In genomic region chr17:35083071-35083470, GRCh38 we compare ENCODE assay signal across 19 cellular contexts. TPM values are rescaled to one million over a fixed set of nuclear protein-coding genes. Genes with fewer than 3 reads are reported as not detected.
DNase-seq lines count a peak whose midpoint lies in the region; ATAC-seq, FAIRE-seq and TF ChIP-seq lines count a peak whose summit lies in the region.
"Had no signal": no experiment of that assay in that cellular context is flagged by ENCODE, and none has a peak within 500 bp of the region (broad histone marks: within the 10 kb centered on the region; RNA-seq: fewer than 3 reads in every experiment).

No MANE protein-coding gene starts in this region.

- H3K4ac ChIP-seq in IMR-90 (ENCODE audit: low read depth, low read length) = no peak overlapping the region; the same call in 1 of the 2 replicates

- FAIRE-seq in GM12878 (lab: Jason Lieb, UNC) = no peak

- CTCF ChIA-PET in IMR-90 (lab: Yijun Ruan, JAX) = interaction anchor here (1.0 kb wide), 1 partner anchor 18 kb away, joined by 4 read pairs; no protein-coding TSS in a partner anchor
- CTCF ChIA-PET in GM12878 (lab: Yijun Ruan, JAX) = interaction anchor here (0.8 to 2.2 kb wide), 7 partner anchors 9 to 457 kb away, joined by 3 to 21 read pairs (median 5); partner anchors contain the start of gene RFFL

- H3K4me1 Mint-ChIP-seq in T-helper 1 cell treated with Interleukin-12 subunit alpha and Interleukin-12 subunit beta and Interleukin-4 antibody, amounts not matched to agents 30 μg/mL and 1 μg/mL, for 36 hours (ENCODE audit: low read depth) = peaks cover 72% of the 10 kb centered on the region
- peaks cover 55 to 77% of the 10 kb centered on the region in 2 donors for H3K4me1 Mint-ChIP-seq in natural killer cell treated with Interleukin-12 subunit alpha and Interleukin-12 subunit beta and Interleukin-15 and Interleukin-18, amount 100 ng/mL, for 72 hours (ENCODE audit: low read depth in 2 of 2)

- no peak overlapping the region for H3K4me3 Mint-ChIP-seq in T-helper 1 cell treated with Interleukin-12 subunit alpha and Interleukin-12 subunit beta and Interleukin-4 antibody, amounts not matched to agents 30 μg/mL and 1 μg/mL, for 36 hours
- peak overlapping the region; percentile 77 for H3K4me3 Mint-ChIP-seq in natural killer cell treated with Interleukin-12 subunit alpha and Interleukin-12 subunit beta and Interleukin-15 and Interleukin-18, amount 100 ng/mL, for 72 hours
- H3K4me3 Mint-ChIP-seq: CD14-positive monocyte had no signal

- no peak overlapping the region for H3K56ac ChIP-seq in IMR-90 (ENCODE audit: extremely low read depth, insufficient read depth, low read length)

- no peak overlapping the region for H4K91ac ChIP-seq in IMR-90 (ENCODE audit: insufficient read depth, low read depth, low read length)

- H3K36me3 ChIP-seq in IMR-90 (ENCODE audit: control insufficient read depth, insufficient read depth, low read length) = no peaks in the 10 kb centered on the region
- no peaks in the 10 kb centered on the region; a peak in 1 of 4 replicates for H3K36me3 ChIP-seq in GM12878 (ENCODE audit: control insufficient read depth in 2 of 2, insufficient read depth in 2 of 2, low read length in 1 of 2)
- H3K36me3 ChIP-seq in upper lobe of right lung = no peaks in the 10 kb centered on the region
- H3K36me3 ChIP-seq: MG63, tibial artery had no signal

- ATAC-seq in IMR-90 (ENCODE audit: low read depth) (no peak), GM12878 (no peak), upper lobe of right lung (no peak)
- ATAC-seq in natural killer cell treated with Interleukin-12 subunit alpha and Interleukin-12 subunit beta and Interleukin-15 and Interleukin-18, amount 100 ng/mL, for 72 hours = no peak
- ATAC-seq: left colon had no signal

- dilution Hi-C loops in IMR-90 (cut with HindIII; ENCODE audit: low sequenced_read_pairs, unreplicated experiment) = no loop called here

- in situ Hi-C loops in IMR-90 (cut with MboI; ENCODE audit: low sequenced_read_pairs) = no loop called here
- in situ Hi-C loops in GM12878 (cut with MboI) = no loop called here

- no peak for TF ChIP-seq EP300 in GM12878 (IDR thresholded peaks at IDR 0.05; ENCODE audit: borderline replicate concordance in 1 of 2, control insufficient read depth in 1 of 2, low read depth in 2 of 2, low read length in 2 of 2)

- POLR2A ChIA-PET in IMR-90 (lab: Charles Lee; ENCODE audit: unreplicated experiment) (no interaction called here), GM12878 (lab: Charles Lee) (interaction anchor here (1.2 to 7.1 kb wide), 5 partner anchors 13 to 55 kb away, joined by 3 to 102 read pairs (median 4); partner anchors contain the start of gene RFFL)

- TF ChIP-seq POLR2A in IMR-90 (IDR thresholded peaks at IDR 0.05; ENCODE audit: low read depth, low read length) (no peak), GM12878 (IDR thresholded peaks at IDR 0.05; ENCODE audit: low read depth, low read length) (no peak)

- H3K4me3 ChIP-seq in IMR-90 (ENCODE audit: insufficient read depth, low read depth, low read length) = no peak overlapping the region
- H3K4me3 ChIP-seq in GM12878 = peak overlapping the region; percentile 28; the same call in 1 of the 2 replicates
- no peak overlapping the region for H3K4me3 ChIP-seq in upper lobe of right lung
- H3K4me3 ChIP-seq: MG63, tibial artery had no signal

- H3K4me1 ChIP-seq in IMR-90 (ENCODE audit: control insufficient read depth, insufficient read depth, low read length) (peaks cover 10% of the 10 kb centered on the region; the same call in 1 of the 2 replicates), GM12878 (ENCODE audit: control insufficient read depth, insufficient read depth, low read length) (peaks cover 37% of the 10 kb centered on the region), upper lobe of right lung (peaks cover 4% of the 10 kb centered on the region)

- no peak for TF ChIP-seq RAD21 in IMR-90 (IDR thresholded peaks at IDR 0.05; ENCODE audit: low read length)
- no peak for TF ChIP-seq RAD21 in GM12878 (IDR thresholded peaks at IDR 0.05; ENCODE audit: insufficient read depth, low read depth, low read length)

- 0 out of 3 replicates have a peak overlapping the region, but pooled peaks have one; percentile 40 for H2BK15ac ChIP-seq in IMR-90 (ENCODE audit: low read depth, low read length)

- H3K9me3 ChIP-seq in IMR-90 (ENCODE audit: control insufficient read depth, insufficient read depth, low read length) = no peaks in the 10 kb centered on the region
- no peaks in the 10 kb centered on the region for H3K9me3 ChIP-seq in GM12878 (replicated peaks; ENCODE audit: control insufficient read depth, insufficient read depth, low read length)
- no peaks in the 10 kb centered on the region for H3K9me3 ChIP-seq in upper lobe of right lung
- H3K9me3 ChIP-seq: MG63, tibial artery had no signal

- H2BK20ac ChIP-seq in IMR-90 (ENCODE audit: low read depth, low read length) = no peak overlapping the region

- peaks cover 21 to 67% of the 10 kb centered on the region in 2 experiments for H3K79me1 ChIP-seq in IMR-90 (ENCODE audit: low read depth in 1 of 2, low read length in 2 of 2)

- H2AFZ ChIP-seq in IMR-90 (replicated peaks; ENCODE audit: low read length, poor library complexity) = no peak overlapping the region
- H2AFZ ChIP-seq in GM12878 (ENCODE audit: control insufficient read depth, low read depth, low read length) = no peak overlapping the region

- no CpG with 5 or more reads among the region's 2 CpGs for WGBS in IMR-90 (ENCODE audit: extremely low coverage in 2 of 2, insufficient read length in 1 of 2), 2 experiments
- WGBS in GM12878 (ENCODE audit: insufficient coverage, insufficient replicate concordance, low lambda C conversion rate, missing lambda C conversion rate) = 62% methylated on average over 2 of the region's 2 CpGs

- peaks cover 15% of the 10 kb centered on the region for H3K9me1 ChIP-seq in IMR-90 (ENCODE audit: insufficient read depth, low read length)

- H4K20me1 ChIP-seq in IMR-90 (ENCODE audit: insufficient read depth, low read length) = peaks cover 8% of the 10 kb centered on the region
- no peaks in the 10 kb centered on the region for H4K20me1 ChIP-seq in GM12878 (ENCODE audit: control insufficient read depth, insufficient read depth)

- peak overlapping the region; percentile 22; the same call in 1 of the 2 replicates for H2BK120ac ChIP-seq in IMR-90 (ENCODE audit: low read depth, low read length)

- DNase-seq in T-helper 1 cell (no peak), IMR-90 (no peak), GM12878 (ENCODE audit: low read depth, low spot score) (no peak), amniotic stem cell (lab: John Stamatoyannopoulos, UW) (no peak), posterior vena cava (ENCODE audit: low spot score) (no peak), upper lobe of right lung (no peak)
- DNase-seq in natural killer cell treated with Interleukin-12 subunit alpha and Interleukin-12 subunit beta and Interleukin-15 and Interleukin-18, amount 100 ng/mL, for 72 hours (ENCODE audit: low spot score) = no peak
- DNase-seq: activated CD8-positive, alpha-beta memory T cell treated with anti-CD3 and anti-CD28 coated beads for 24 hours; activated naive CD8-positive, alpha-beta T cell treated with anti-CD3 and anti-CD28 coated beads, Interleukin-2, amount 50 U/mL, for 24 hours; left colon; MG63; NCI-H2029; NCI-H774; tibial artery had no signal

- H3K9me3 Mint-ChIP-seq in T-helper 1 cell treated with Interleukin-12 subunit alpha and Interleukin-12 subunit beta and Interleukin-4 antibody, amounts not matched to agents 30 μg/mL and 1 μg/mL, for 36 hours = no peaks in the 10 kb centered on the region
- H3K9me3 Mint-ChIP-seq in natural killer cell treated with Interleukin-12 subunit alpha and Interleukin-12 subunit beta and Interleukin-15 and Interleukin-18, amount 100 ng/mL, for 72 hours = no peaks in the 10 kb centered on the region
- H3K9me3 Mint-ChIP-seq: activated naive CD8-positive, alpha-beta T cell treated with anti-CD3 and anti-CD28 coated beads, Interleukin-2, amount 50 U/mL, for 24 hours; CD14-positive monocyte had no signal

- H3K27me3 Mint-ChIP-seq in T-helper 1 cell treated with Interleukin-12 subunit alpha and Interleukin-12 subunit beta and Interleukin-4 antibody, amounts not matched to agents 30 μg/mL and 1 μg/mL, for 36 hours (ENCODE audit: low read depth) = no peaks in the 10 kb centered on the region
- H3K27me3 Mint-ChIP-seq in natural killer cell treated with Interleukin-12 subunit alpha and Interleukin-12 subunit beta and Interleukin-15 and Interleukin-18, amount 100 ng/mL, for 72 hours = no peaks in the 10 kb centered on the region
- H3K27me3 Mint-ChIP-seq: activated naive CD8-positive, alpha-beta T cell treated with anti-CD3 and anti-CD28 coated beads, Interleukin-2, amount 50 U/mL, for 24 hours had no signal

- peak overlapping the region; percentile 48; the same call in 1 of the 2 replicates for H3K23ac ChIP-seq in IMR-90 (ENCODE audit: low read depth, low read length)

- H2BK5ac ChIP-seq in IMR-90 (ENCODE audit: low read depth, low read length, poor library complexity, severe bottlenecking) = no peak overlapping the region

- H3K27ac ChIP-seq in IMR-90 (ENCODE audit: insufficient read depth, low read length) (no peak overlapping the region), GM12878 (ENCODE audit: control insufficient read depth, insufficient read depth) (peak overlapping the region; percentile 83; the same call in 1 of the 2 replicates), upper lobe of right lung (no peak overlapping the region)
- H3K27ac ChIP-seq: 22Rv1, tibial artery had no signal

- H3K27me3 ChIP-seq in IMR-90 (ENCODE audit: control insufficient read depth, insufficient read depth, low read length) = no peaks in the 10 kb centered on the region
- no peaks in the 10 kb centered on the region for H3K27me3 ChIP-seq in GM12878 (replicated peaks in 1 of 2; ENCODE audit: control insufficient read depth in 2 of 2, insufficient read depth in 2 of 2, low read length in 1 of 2)
- no peaks in the 10 kb centered on the region for H3K27me3 ChIP-seq in upper lobe of right lung
- H3K27me3 ChIP-seq: MG63, tibial artery had no signal

- no peak overlapping the region for H4K8ac ChIP-seq in IMR-90 (ENCODE audit: low read depth in 2 of 2, low read length in 2 of 2)

- H3K9ac ChIP-seq in IMR-90 (ENCODE audit: low read depth, low read length) (no peak overlapping the region), GM12878 (ENCODE audit: control insufficient read depth, insufficient read depth, low read length) (peak overlapping the region; percentile 48)

- H3K79me2 ChIP-seq in GM12878 (ENCODE audit: control insufficient read depth, insufficient read depth, low read length) = peaks cover 90% of the 10 kb centered on the region

- no peak overlapping the region for H2AK9ac ChIP-seq in IMR-90 (replicated peaks; ENCODE audit: low read depth, low read length, poor library complexity)

- H3K18ac ChIP-seq in IMR-90 (ENCODE audit: low read depth, low read length) = no peak overlapping the region

- TF ChIP-seq CTCF in IMR-90 (conservative IDR thresholded peaks at IDR 0.05; ENCODE audit: low read depth, low read length) = no peak
- TF ChIP-seq CTCF in GM12878 (IDR thresholded peaks at IDR 0.05 in 2 of 3, conservative IDR thresholded peaks at IDR 0.05 in 1 of 3; ENCODE audit: control insufficient read depth in 2 of 3, extremely low read depth in 1 of 3, insufficient read depth in 1 of 3, low read depth in 3 of 3, low read length in 3 of 3) = no peak
- TF ChIP-seq CTCF in upper lobe of right lung (IDR thresholded peaks at IDR 0.05) = no peak

- peak overlapping the region; percentile 38 for H3K27ac Mint-ChIP-seq in T-helper 1 cell treated with Interleukin-12 subunit alpha and Interleukin-12 subunit beta and Interleukin-4 antibody, amounts not matched to agents 30 μg/mL and 1 μg/mL, for 36 hours
- peak overlapping the region; percentile 52 to 82 for H3K27ac Mint-ChIP-seq in natural killer cell treated with Interleukin-12 subunit alpha and Interleukin-12 subunit beta and Interleukin-15 and Interleukin-18, amount 100 ng/mL, for 72 hours

- no peak overlapping the region for H2AK5ac ChIP-seq in IMR-90 (ENCODE audit: low read depth, low read length)

- BruUV-seq in IMR-90 (replicated peaks; lab: Mats Ljungman, UMichigan) (no TSS peak), GM12878 (replicated peaks; lab: Mats Ljungman, UMichigan) (no TSS peak)

- no peak overlapping the region for H3K14ac ChIP-seq in IMR-90 (replicated peaks; ENCODE audit: low read depth, low read length)

- RAD21 ChIA-PET in GM12878 (lab: Charles Lee; ENCODE audit: unreplicated experiment) = interaction anchor here (1.1 to 17.8 kb wide), 8 partner anchors 10 to 455 kb away, joined by 4 to 452 read pairs (median 6); partner anchors contain the start of genes RFFL and SLFN12L

- peaks cover 16% of the 10 kb centered on the region for H3K36me3 Mint-ChIP-seq in T-helper 1 cell treated with Interleukin-12 subunit alpha and Interleukin-12 subunit beta and Interleukin-4 antibody, amounts not matched to agents 30 μg/mL and 1 μg/mL, for 36 hours (ENCODE audit: low read depth)
- no peaks in the 10 kb centered on the region for H3K36me3 Mint-ChIP-seq in natural killer cell treated with Interleukin-12 subunit alpha and Interleukin-12 subunit beta and Interleukin-15 and Interleukin-18, amount 100 ng/mL, for 72 hours

- intact Hi-C loops in IMR-90 (cut with micrococcal nuclease) = no loop called here
- intact Hi-C loops in GM12878 (cut with micrococcal nuclease; ENCODE audit: unreplicated experiment) = no loop called here
- intact Hi-C loops in posterior vena cava (cut with DNase I) = no loop called here
- intact Hi-C loops in upper lobe of right lung (cut with DNase I) = no loop called here

- no peak overlapping the region for H3K4me2 ChIP-seq in IMR-90 (ENCODE audit: low read depth, low read length)
- H3K4me2 ChIP-seq in GM12878 (ENCODE audit: control insufficient read depth, insufficient read depth) = peak overlapping the region; percentile 73

- SMC1A ChIA-PET in GM12878 (lab: Charles Lee; ENCODE audit: uncharacterized antibody, unreplicated experiment) = interaction anchor here (1.1 to 14.7 kb wide), 11 partner anchors 17 to 102 kb away, joined by 3 to 534 read pairs (median 4); partner anchors contain the start of gene RFFL

- no peak overlapping the region for H4K5ac ChIP-seq in IMR-90 (ENCODE audit: low read depth, low read length)

RNA-seq across cellular contexts. Expression of gene RFFL, which starts 19.6 kb away (rescaled TPM):
- total RNA-seq in IMR-90 (2012; rRNA removed) = 19.2 and 20.8 TPM in 2 replicates
- 9.9 and 11.6 TPM in 2 replicates for polyA plus RNA-seq in IMR-90 (2012; rRNA removed)
- polyA plus RNA-seq in IMR-90 (2012; cell fraction: cytosol; rRNA removed) = 6.0 and 9.6 TPM in 2 replicates
- 9.5 and 13.1 TPM in 2 replicates for polyA plus RNA-seq in IMR-90 (2012; cell fraction: nucleus; rRNA removed; ENCODE audit: low replicate concordance)
- total RNA-seq in GM12878 (2013; cell fraction: nucleolus; rRNA removed) = 56.2 and 57.8 TPM in 2 replicates
- total RNA-seq in GM12878 (2014; rRNA removed) = 28.6 and 31.4 TPM in 2 replicates
- 25.4 and 26.1 TPM in 2 replicates for total RNA-seq in GM12878 (2014; rRNA removed; fragmentation: Illumina TruSeq; extraction: Trizol)
- total RNA-seq in GM12878 (2021) = 37.4 and 38.3 TPM in 2 replicates
- 10.9 TPM for polyA plus RNA-seq in GM12878 (2011; ENCODE audit: low read depth)
- 51.1 and 56.1 TPM in 2 replicates for polyA plus RNA-seq in GM12878 (2011; rRNA removed)
- polyA plus RNA-seq in GM12878 (2011; cell fraction: cytosol; rRNA removed) = 50.7 and 60.3 TPM in 2 replicates
- polyA plus RNA-seq in GM12878 (2011; cell fraction: nucleus; rRNA removed) = 27.8 and 28.7 TPM in 2 replicates
- 18.2 and 21.3 TPM in 2 replicates for polyA plus RNA-seq in GM12878 (2012)
- polyA plus RNA-seq in GM12878 (2014; fragmentation: Illumina TruSeq; extraction: Trizol) = 25.3 and 27.0 TPM in 2 replicates
- polyA plus RNA-seq in GM12878 (2014; fragmentation: Nextera tagmentation; extraction: Ambion mirVana) = 1 to 10 TPM; 4.7 to 6.7 TPM
- polyA plus RNA-seq in GM12878 (2014; rRNA removed) = 24.5 and 26.4 TPM in 2 replicates
- polyA plus RNA-seq in GM12878 (2016; fragmentation: Nextera tagmentation; extraction: Ambion mirVana) = 10 to 100 TPM; 26.7 to 31.0 TPM
- 133 and 190 TPM in 2 replicates for polyA minus RNA-seq in GM12878 (2011; rRNA and poly(A)+ RNA removed)
- 39.5 and 49.2 TPM in 2 replicates for polyA minus RNA-seq in GM12878 (2011; cell fraction: cytosol; rRNA and poly(A)+ RNA removed)
- polyA minus RNA-seq in GM12878 (2011; cell fraction: nucleus; rRNA and poly(A)+ RNA removed) = 14.4 and 21.6 TPM in 2 replicates
- total RNA-seq in natural killer cell treated with Interleukin-12 subunit alpha and Interleukin-12 subunit beta and Interleukin-15 and Interleukin-18, amount 100 ng/mL, for 72 hours = 10 to 100 TPM; 87.6 to 91.5 TPM
- 10 to 100 TPM; 19.8 to 23.0 TPM for total RNA-seq in posterior vena cava
- total RNA-seq in upper lobe of right lung = 27.9 TPM

RNA-seq across cellular contexts. Expression of gene RAD51D, which starts 36.6 kb away (rescaled TPM):
- total RNA-seq in IMR-90 (2012; rRNA removed) = 9.7 and 12.7 TPM in 2 replicates
- 8.8 and 10.8 TPM in 2 replicates for polyA plus RNA-seq in IMR-90 (2012; rRNA removed)
- 8.1 and 11.1 TPM in 2 replicates for polyA plus RNA-seq in IMR-90 (2012; cell fraction: cytosol; rRNA removed)
- 15.5 and 17.2 TPM in 2 replicates for polyA plus RNA-seq in IMR-90 (2012; cell fraction: nucleus; rRNA removed; ENCODE audit: low replicate concordance)
- total RNA-seq in GM12878 (2013; cell fraction: nucleolus; rRNA removed) = 37.0 and 41.3 TPM in 2 replicates
- 12.0 and 12.3 TPM in 2 replicates for total RNA-seq in GM12878 (2014; rRNA removed)
- total RNA-seq in GM12878 (2014; rRNA removed; fragmentation: Illumina TruSeq; extraction: Trizol) = 10.0 and 11.5 TPM in 2 replicates
- 22.1 and 26.0 TPM in 2 replicates for total RNA-seq in GM12878 (2021)
- 4.8 TPM for polyA plus RNA-seq in GM12878 (2011; ENCODE audit: low read depth)
- polyA plus RNA-seq in GM12878 (2011; rRNA removed) = 13.0 and 14.7 TPM in 2 replicates
- polyA plus RNA-seq in GM12878 (2011; cell fraction: cytosol; rRNA removed) = 14.6 and 17.3 TPM in 2 replicates
- polyA plus RNA-seq in GM12878 (2011; cell fraction: nucleus; rRNA removed) = 15.6 and 19.8 TPM in 2 replicates
- polyA plus RNA-seq in GM12878 (2012) = 8.8 and 8.9 TPM in 2 replicates
- 7.0 and 11.8 TPM in 2 replicates for polyA plus RNA-seq in GM12878 (2014; fragmentation: Illumina TruSeq; extraction: Trizol)
- 1 to 10 TPM; 2.6 to 4.9 TPM for polyA plus RNA-seq in GM12878 (2014; fragmentation: Nextera tagmentation; extraction: Ambion mirVana)
- 16.7 and 21.2 TPM in 2 replicates for polyA plus RNA-seq in GM12878 (2014; rRNA removed)
- 10 to 100 TPM; 24.2 to 29.3 TPM for polyA plus RNA-seq in GM12878 (2016; fragmentation: Nextera tagmentation; extraction: Ambion mirVana)
- polyA minus RNA-seq in GM12878 (2011; rRNA and poly(A)+ RNA removed) = 13.0 and 22.6 TPM in 2 replicates
- polyA minus RNA-seq in GM12878 (2011; cell fraction: cytosol; rRNA and poly(A)+ RNA removed) = 4.2 and 4.8 TPM in 2 replicates
- 9.3 and 21.4 TPM in 2 replicates for polyA minus RNA-seq in GM12878 (2011; cell fraction: nucleus; rRNA and poly(A)+ RNA removed)
- total RNA-seq in natural killer cell treated with Interleukin-12 subunit alpha and Interleukin-12 subunit beta and Interleukin-15 and Interleukin-18, amount 100 ng/mL, for 72 hours = 10 to 100 TPM; 27.8 to 68.3 TPM
- total RNA-seq in posterior vena cava = 10 to 100 TPM; 10.5 to 10.8 TPM
- total RNA-seq in upper lobe of right lung = 19.1 TPM

RNA-seq across cellular contexts. Expression of gene FNDC8, which starts 38.3 kb away (rescaled TPM):
- total RNA-seq in IMR-90 (2012; rRNA removed) = not detected in 2 replicates
- not detected in 2 replicates for polyA plus RNA-seq in IMR-90 (2012; rRNA removed)
- polyA plus RNA-seq in IMR-90 (2012; cell fraction: cytosol; rRNA removed) = not detected in 2 replicates
- polyA plus RNA-seq in IMR-90 (2012; cell fraction: nucleus; rRNA removed; ENCODE audit: low replicate concordance) = not detected in 2 replicates
- total RNA-seq in GM12878 (2013; cell fraction: nucleolus; rRNA removed) = not detected in 2 replicates
- total RNA-seq in GM12878 (2014; rRNA removed) = 0.11 TPM in 1 of 2 replicates, not detected in the other
- not detected in 2 replicates for total RNA-seq in GM12878 (2014; rRNA removed; fragmentation: Illumina TruSeq; extraction: Trizol)
- total RNA-seq in GM12878 (2021) = 0.15 TPM in 1 of 2 replicates, not detected in the other
- not detected for polyA plus RNA-seq in GM12878 (2011; ENCODE audit: low read depth)
- not detected in 2 replicates for polyA plus RNA-seq in GM12878 (2011; rRNA removed)
- polyA plus RNA-seq in GM12878 (2011; cell fraction: cytosol; rRNA removed) = 0.06 TPM in 1 of 2 replicates, not detected in the other
- polyA plus RNA-seq in GM12878 (2011; cell fraction: nucleus; rRNA removed) = not detected in 2 replicates
- polyA plus RNA-seq in GM12878 (2012) = 0.27 TPM in 1 of 2 replicates, not detected in the other
- not detected in 2 replicates for polyA plus RNA-seq in GM12878 (2014; fragmentation: Illumina TruSeq; extraction: Trizol)
- under 1 TPM in 1 of 2 experiments, not detected in 1; 0.06 TPM for polyA plus RNA-seq in GM12878 (2014; fragmentation: Nextera tagmentation; extraction: Ambion mirVana)
- 0.09 TPM in 1 of 2 replicates, not detected in the other for polyA plus RNA-seq in GM12878 (2014; rRNA removed)
- not detected for polyA plus RNA-seq in GM12878 (2016; fragmentation: Nextera tagmentation; extraction: Ambion mirVana)
- polyA minus RNA-seq in GM12878 (2011; rRNA and poly(A)+ RNA removed) = not detected in 2 replicates
- polyA minus RNA-seq in GM12878 (2011; cell fraction: cytosol; rRNA and poly(A)+ RNA removed) = not detected in 2 replicates
- polyA minus RNA-seq in GM12878 (2011; cell fraction: nucleus; rRNA and poly(A)+ RNA removed) = not detected in 2 replicates
- not detected for total RNA-seq in natural killer cell treated with Interleukin-12 subunit alpha and Interleukin-12 subunit beta and Interleukin-15 and Interleukin-18, amount 100 ng/mL, for 72 hours
- total RNA-seq in posterior vena cava = not detected
- not detected for total RNA-seq in upper lobe of right lung
- total RNA-seq: cerebellum, left colon, pulmonary artery endothelial cell had no signal
- polyA plus RNA-seq: CD14-positive monocyte had no signal

RNA-seq across cellular contexts. Expression of gene NLE1, which starts 59.0 kb away (rescaled TPM):
- 23.7 and 24.4 TPM in 2 replicates for total RNA-seq in IMR-90 (2012; rRNA removed)
- 18.0 and 18.6 TPM in 2 replicates for polyA plus RNA-seq in IMR-90 (2012; rRNA removed)
- polyA plus RNA-seq in IMR-90 (2012; cell fraction: cytosol; rRNA removed) = 17.3 and 19.2 TPM in 2 replicates
- polyA plus RNA-seq in IMR-90 (2012; cell fraction: nucleus; rRNA removed; ENCODE audit: low replicate concordance) = 19.9 and 38.3 TPM in 2 replicates
- 32.2 and 38.7 TPM in 2 replicates for total RNA-seq in GM12878 (2013; cell fraction: nucleolus; rRNA removed)
- 30.6 and 33.0 TPM in 2 replicates for total RNA-seq in GM12878 (2014; rRNA removed)
- total RNA-seq in GM12878 (2014; rRNA removed; fragmentation: Illumina TruSeq; extraction: Trizol) = 17.9 and 18.3 TPM in 2 replicates
- 33.5 and 39.1 TPM in 2 replicates for total RNA-seq in GM12878 (2021)
- polyA plus RNA-seq in GM12878 (2011; ENCODE audit: low read depth) = 6.2 TPM
- 9.8 and 17.3 TPM in 2 replicates for polyA plus RNA-seq in GM12878 (2011; rRNA removed)
- polyA plus RNA-seq in GM12878 (2011; cell fraction: cytosol; rRNA removed) = 28.5 and 41.6 TPM in 2 replicates
- 44.7 and 56.2 TPM in 2 replicates for polyA plus RNA-seq in GM12878 (2011; cell fraction: nucleus; rRNA removed)
- polyA plus RNA-seq in GM12878 (2012) = 14.8 and 16.9 TPM in 2 replicates
- polyA plus RNA-seq in GM12878 (2014; fragmentation: Illumina TruSeq; extraction: Trizol) = 8.0 and 13.6 TPM in 2 replicates
- polyA plus RNA-seq in GM12878 (2014; fragmentation: Nextera tagmentation; extraction: Ambion mirVana) = 1 to 10 TPM; 2.4 to 5.5 TPM
- 27.2 and 33.3 TPM in 2 replicates for polyA plus RNA-seq in GM12878 (2014; rRNA removed)
- polyA plus RNA-seq in GM12878 (2016; fragmentation: Nextera tagmentation; extraction: Ambion mirVana) = 10 to 100 TPM; 17.2 to 17.9 TPM
- 24.7 and 36.7 TPM in 2 replicates for polyA minus RNA-seq in GM12878 (2011; rRNA and poly(A)+ RNA removed)
- polyA minus RNA-seq in GM12878 (2011; cell fraction: cytosol; rRNA and poly(A)+ RNA removed) = 5.9 and 6.2 TPM in 2 replicates
- 18.6 and 28.9 TPM in 2 replicates for polyA minus RNA-seq in GM12878 (2011; cell fraction: nucleus; rRNA and poly(A)+ RNA removed)
- 10 to 100 TPM; 29.2 to 73.1 TPM for total RNA-seq in natural killer cell treated with Interleukin-12 subunit alpha and Interleukin-12 subunit beta and Interleukin-15 and Interleukin-18, amount 100 ng/mL, for 72 hours
- 1 to 10 TPM; 8.4 to 9.1 TPM for total RNA-seq in posterior vena cava
- 10.1 TPM for total RNA-seq in upper lobe of right lung
